ENCODE assay signal across 22 cellular contexts in the genomic region with DNA sequence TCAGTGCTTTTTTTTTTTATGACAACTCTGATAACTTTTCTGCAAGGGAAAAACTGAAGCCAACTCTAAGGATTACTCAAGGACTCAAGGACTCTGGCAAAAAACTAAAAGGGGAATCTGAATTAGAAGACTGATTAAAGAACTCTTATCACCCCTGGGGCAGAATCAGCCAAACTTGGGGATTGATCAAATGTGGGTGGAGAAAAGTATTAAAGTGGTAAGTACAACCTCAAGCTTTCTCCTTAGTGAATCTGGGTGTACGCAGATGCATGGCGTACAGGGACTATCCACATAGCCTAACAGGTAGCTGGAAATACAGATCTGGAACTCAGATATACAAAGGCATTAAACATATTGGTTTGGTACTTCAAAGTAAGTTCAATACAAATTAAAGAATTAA. TPM values are rescaled to one million over a fixed set of nuclear protein-coding genes. Genes with fewer than 3 reads are reported as not detected.
DNase-seq lines count a peak whose midpoint lies in the region; ATAC-seq and TF ChIP-seq lines count a peak whose summit lies in the region.
"Had no signal": no experiment of that assay in that cellular context is flagged by ENCODE, and none has a peak within 500 bp of the region (broad histone marks: within the 10 kb centered on the region; RNA-seq: fewer than 3 reads in every experiment).

No MANE protein-coding gene starts in this region.

- peaks cover 0 to 10% of the 10 kb centered on the region in 2 donors for H3K4me1 ChIP-seq in right atrium auricular region
- peaks cover 0 to 66% (median 24%) of the 10 kb centered on the region in 3 donors for H3K4me1 ChIP-seq in esophagus squamous epithelium
- H3K4me1 ChIP-seq in sigmoid colon = no peaks in the 10 kb centered on the region
- no peaks in the 10 kb centered on the region for H3K4me1 ChIP-seq in vagina
- H3K4me1 ChIP-seq: BLaER1 had no signal

- H3K36me3 ChIP-seq in right atrium auricular region = no peaks in the 10 kb centered on the region
- no peaks in the 10 kb centered on the region for H3K36me3 ChIP-seq in esophagus squamous epithelium
- H3K36me3 ChIP-seq in sigmoid colon = no peaks in the 10 kb centered on the region
- H3K36me3 ChIP-seq in vagina = no peaks in the 10 kb centered on the region
- H3K36me3 ChIP-seq: BLaER1 had no signal

- TF ChIP-seq CTCF in right atrium auricular region (IDR thresholded peaks at IDR 0.05) (no peak), esophagus squamous epithelium (IDR thresholded peaks at IDR 0.05) (no peak), sigmoid colon (IDR thresholded peaks at IDR 0.05) (no peak), vagina (IDR thresholded peaks at IDR 0.05) (no peak)

- no peaks in the 10 kb centered on the region for H3K27me3 ChIP-seq in right atrium auricular region
- H3K27me3 ChIP-seq in esophagus squamous epithelium = no peaks in the 10 kb centered on the region
- H3K27me3 ChIP-seq in sigmoid colon = no peaks in the 10 kb centered on the region
- H3K27me3 ChIP-seq in vagina = no peaks in the 10 kb centered on the region
- H3K27me3 ChIP-seq: BLaER1 had no signal

- WGBS in esophagus squamous epithelium, 2 donors = 94 to 97% methylated on average over 2 of the region's 2 CpGs
- 60 to 81% methylated on average over 2 of the region's 2 CpGs for WGBS in sigmoid colon, 2 donors

- no peak for DNase-seq in right atrium auricular region (ENCODE audit: low spot score)
- DNase-seq in Right ventricle myocardium inferior (ENCODE audit: missing footprints) = no peak
- DNase-seq in esophagus squamous epithelium (lab: John Stamatoyannopoulos, UW) = no peak
- DNase-seq in sigmoid colon = no peak
- DNase-seq in vagina (ENCODE audit: extremely low spot score in 2 of 2) = no peak
- no peak for DNase-seq in stimulated activated CD4-positive, alpha-beta T cell treated with anti-CD3 and anti-CD28 coated beads, Interleukin-2, amount 100 ng/mL, for 48 hours
- no peak for DNase-seq in NCI-H748 (lab: John Stamatoyannopoulos, UW; ENCODE audit: unreplicated experiment)
- DNase-seq: activated CD4-positive, alpha-beta T cell treated with anti-CD3 and anti-CD28 coated beads for 4 hours; DMS 273 treated with DMSO at 0.1 percent for 48 hours; endodermal cell; immature natural killer cell; natural killer cell; NCI-H1105; NCI-H2081 treated with DMSO at 0.1 percent for 48 hours; NCI-H446 treated with DMSO at 0.1 percent for 48 hours; NK-92 treated with Interleukin-12 subunit alpha and Interleukin-12 subunit beta, amount 100 ng/mL, for 24 hours; posterior cingulate gyrus; RPMI8226; stimulated activated CD4-positive, alpha-beta T cell treated with anti-CD3 and anti-CD28 coated beads, Interleukin-4, amount 100 ng/mL, for 24 hours had no signal

- H3K27ac ChIP-seq in right atrium auricular region (peak overlapping the region; percentile 42 to 56), esophagus squamous epithelium (peak overlapping the region; percentile 40 to 61 (median 58)), sigmoid colon (peak overlapping the region in 3 of 4 donors; percentile 21 to 53 (median 28)), vagina (peak overlapping the region; percentile 25)
- H3K27ac ChIP-seq: BLaER1 had no signal

- TF ChIP-seq EP300 in sigmoid colon (IDR thresholded peaks at IDR 0.05) = no peak

- H3K9me3 ChIP-seq in right atrium auricular region (no peaks in the 10 kb centered on the region), esophagus squamous epithelium (no peaks in the 10 kb centered on the region), sigmoid colon (no peaks in the 10 kb centered on the region), vagina (no peaks in the 10 kb centered on the region)
- H3K9me3 ChIP-seq: BLaER1 had no signal

- H3K4me3 ChIP-seq in right atrium auricular region = no peak overlapping the region
- H3K4me3 ChIP-seq in esophagus squamous epithelium = no peak overlapping the region
- H3K4me3 ChIP-seq in sigmoid colon = no peak overlapping the region
- H3K4me3 ChIP-seq in vagina = no peak overlapping the region
- H3K4me3 ChIP-seq: BLaER1, smooth muscle cell had no signal

- intact Hi-C loops in Right ventricle myocardium inferior (cut with DNase I) (no loop called here), esophagus squamous epithelium (cut with DNase I) (no loop called here), sigmoid colon (cut with DNase I) (no loop called here), vagina (cut with DNase I) (loop anchor here (5.0 kb wide), 1 partner anchor 54 kb away; no protein-coding TSS in a partner anchor)

- TF ChIP-seq POLR2A in esophagus squamous epithelium (IDR thresholded peaks at IDR 0.05) (no peak), sigmoid colon (IDR thresholded peaks at IDR 0.05) (no peak), vagina (IDR thresholded peaks at IDR 0.05) (no peak)

- ATAC-seq in Right ventricle myocardium inferior = no peak
- ATAC-seq in GM18519 (IDR thresholded peaks at IDR 0.05; ENCODE audit: low FRiP score, unreplicated experiment) = no peak
- ATAC-seq: natural killer cell had no signal

RNA-seq across cellular contexts. Expression of gene LIMA1, which starts 7.3 kb away (rescaled TPM):
- total RNA-seq in right atrium auricular region (10 to 100 TPM; 20.7 to 28.3 TPM), Right ventricle myocardium inferior (16.7 TPM), esophagus squamous epithelium (10 to 100 TPM; 48.0 to 70.0 (median 62.7) TPM), sigmoid colon (100 to 1,000 TPM in 1 of 4 donors, 10 to 100 TPM in 3; 39.7 to 111 (median 41.6) TPM), vagina (99.2 TPM)
- 100 to 1,000 TPM; 108 to 181 (median 175) TPM for polyA plus RNA-seq in sigmoid colon
